Comparison of ENCODE assay signal across 21 cellular contexts in genomic region chr2:200419325-200419724, GRCh38.
"Had no signal": no experiment of that assay in that cellular context is flagged by ENCODE, and none has a peak within 500 bp of the region (broad histone marks: within the 10 kb centered on the region; RNA-seq: fewer than 3 reads in every experiment).

No MANE protein-coding gene starts in this region.

- H3K4me3 ChIP-seq: colonic mucosa, heart right ventricle, right atrium auricular region, stomach, thoracic aorta, transverse colon had no signal

- DNase-seq: colonic mucosa; dermis blood vessel endothelial cell; effector CD4-positive, alpha-beta T cell; heart right ventricle; hypothalamus; kidney glomerular epithelial cell; mesendoderm; naive B cell; posterior cingulate gyrus; small intestine; stimulated activated CD4-positive, alpha-beta T cell treated with anti-CD3 and anti-CD28 coated beads, Interleukin-12 subunit alpha, Interleukin-12 subunit beta, amount 100 ng/mL, for 4 hours; stimulated activated naive CD4-positive, alpha-beta T cell; stomach; substantia nigra; transverse colon had no signal

- H3K9me3 Mint-ChIP-seq: naive B cell, nephron had no signal

- H3K4me1 ChIP-seq: colonic mucosa, heart right ventricle, right atrium auricular region, stomach, transverse colon had no signal

- ATAC-seq: esophagus mucosa, heart right ventricle had no signal

- H3K27me3 ChIP-seq: colonic mucosa, heart right ventricle, right atrium auricular region, stomach, transverse colon had no signal

- H3K4me1 Mint-ChIP-seq: naive B cell had no signal

- H3K4me3 Mint-ChIP-seq: naive B cell, nephron had no signal

- FAIRE-seq: frontal cortex, islet of Langerhans, small intestine had no signal

- H3K9me3 ChIP-seq: colonic mucosa, heart right ventricle, right atrium auricular region, stomach, thoracic aorta, transverse colon had no signal

- H3K36me3 Mint-ChIP-seq: naive B cell had no signal

- H3K27me3 Mint-ChIP-seq: naive B cell had no signal

- H3K27ac ChIP-seq: colonic mucosa, heart right ventricle, right atrium auricular region, stomach, thoracic aorta, transverse colon had no signal
